9 cellular contexts compared by ENCODE assay signal in the genomic region with DNA sequence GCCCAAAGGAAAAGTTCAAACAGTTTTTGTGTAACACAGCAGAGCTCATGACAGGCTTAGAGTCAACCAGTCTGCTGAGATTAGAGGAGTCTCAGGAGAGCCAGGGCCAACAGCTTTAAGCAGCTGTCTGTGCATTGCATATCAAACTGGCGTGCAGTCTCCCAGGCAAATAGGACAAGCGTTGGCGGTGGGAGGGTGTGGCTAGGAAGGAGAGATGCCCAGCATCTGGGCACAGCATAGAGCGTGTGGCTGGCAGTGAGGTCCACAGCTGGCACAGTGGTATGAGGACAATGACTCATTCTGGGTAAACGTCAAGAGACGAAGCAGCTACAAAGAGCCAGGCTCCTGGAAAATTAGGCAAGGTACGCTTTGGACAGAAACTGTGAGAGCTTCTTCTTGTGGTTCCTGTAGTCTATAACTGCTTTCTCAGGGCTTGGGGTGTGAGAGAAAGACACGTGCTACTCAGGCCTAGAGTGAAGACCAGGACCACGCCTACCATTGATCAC. TPM values are rescaled to one million over a fixed set of nuclear protein-coding genes. Genes with fewer than 3 reads are reported as not detected.
DNase-seq lines count a peak whose midpoint lies in the region; ATAC-seq and TF ChIP-seq lines count a peak whose summit lies in the region.
"Had no signal": no experiment of that assay in that cellular context is flagged by ENCODE, and none has a peak within 500 bp of the region (broad histone marks: within the 10 kb centered on the region; RNA-seq: fewer than 3 reads in every experiment).

No MANE protein-coding gene starts in this region.

- H3K27me3 Mint-ChIP-seq in Calu3 (ENCODE audit: unreplicated experiment) (peaks cover 20% of the 10 kb centered on the region), chondrocyte (ENCODE audit: low read depth) (no peaks in the 10 kb centered on the region), natural killer cell (ENCODE audit: low read depth in 2 of 2) (no peaks in the 10 kb centered on the region)

- CTCF ChIA-PET in Calu3 (lab: Charles Lee) = interaction anchor here (0.6 to 1.2 kb wide), 2 partner anchors 28 to 37 kb away, joined by 3 read pairs; no protein-coding TSS in a partner anchor

- H3K36me3 Mint-ChIP-seq in Calu3 (ENCODE audit: insufficient read depth, unreplicated experiment) (no peaks in the 10 kb centered on the region), chondrocyte (ENCODE audit: low read depth) (peaks cover 2% of the 10 kb centered on the region), natural killer cell (peaks cover 8% of the 10 kb centered on the region)

- H3K4me3 Mint-ChIP-seq in Calu3 (ENCODE audit: low read depth, unreplicated experiment) (no peak overlapping the region), chondrocyte (ENCODE audit: unreplicated experiment) (no peak overlapping the region), natural killer cell (peak overlapping the region; percentile 63)

- no TSS peak for BruUV-seq in Calu3 (replicated peaks; lab: Mats Ljungman, UMichigan)

- intact Hi-C loops in Calu3 (cut with micrococcal nuclease; ENCODE audit: unreplicated experiment) (no loop called here), natural killer cell (cut with micrococcal nuclease) (loop anchor here (2.0 kb wide), 1 partner anchor 15 kb away; a partner anchor contains a TSS)

- DNase-seq in Calu3 (peak; percentile 16), NCI-H2171 treated with DMSO at 0.1 percent for 48 hours (lab: John Stamatoyannopoulos, UW) (peak; percentile 79), chondrocyte (ENCODE audit: low spot score) (peak; percentile 41), natural killer cell (no peak), NCI-H510A treated with DMSO at 0.1 percent for 48 hours (lab: John Stamatoyannopoulos, UW) (no peak), hepatic stellate cell (ENCODE audit: low spot score) (no peak), GM19238 (ENCODE audit: insufficient read length, low spot score) (no peak), cerebellar nuclear complex (lab: John Stamatoyannopoulos, UW) (no peak)

- peak; percentile 72 to 91 (median 89) for ATAC-seq in natural killer cell
- ATAC-seq: HCT116 had no signal

- H3K9me3 Mint-ChIP-seq in Calu3 (ENCODE audit: low read depth, unreplicated experiment) (no peaks in the 10 kb centered on the region), chondrocyte (ENCODE audit: low read depth) (peaks cover 4% of the 10 kb centered on the region), natural killer cell (no peaks in the 10 kb centered on the region)

- H3K27ac Mint-ChIP-seq in Calu3 (ENCODE audit: unreplicated experiment) (no peak overlapping the region), chondrocyte (ENCODE audit: unreplicated experiment) (no peak overlapping the region), natural killer cell (peak overlapping the region; percentile 90 to 97)

- peaks cover 13% of the 10 kb centered on the region for H3K4me1 Mint-ChIP-seq in Calu3 (ENCODE audit: low read depth, unreplicated experiment)
- peaks cover 5% of the 10 kb centered on the region for H3K4me1 Mint-ChIP-seq in chondrocyte (ENCODE audit: low read depth)
- peaks cover 82 to 93% of the 10 kb centered on the region in 2 donors for H3K4me1 Mint-ChIP-seq in natural killer cell

- TF ChIP-seq CTCF in Calu3 (IDR thresholded peaks at IDR 0.05; ENCODE audit: unreplicated experiment) = no peak
- no peak for TF ChIP-seq CTCF in chondrocyte (IDR thresholded peaks at IDR 0.05)
- TF ChIP-seq CTCF in natural killer cell (IDR thresholded peaks at IDR 0.05) = no peak

RNA-seq across cellular contexts. Expression of a gene that starts 14.8 kb away (rescaled TPM):
- total RNA-seq in Calu3 (2022) = not detected in 2 replicates
- 0.37 to 0.41 TPM in 2 of 3 replicates, not detected in the other for total RNA-seq in chondrocyte
- 1,000 to 10,000 TPM in 1 of 3 donors, 100 to 1,000 TPM in 2; 883 to 1,008 (median 954) TPM for total RNA-seq in natural killer cell

RNA-seq across cellular contexts. Expression of a gene that starts 58.6 kb away (rescaled TPM):
- 6.9 and 8.4 TPM in 2 replicates for total RNA-seq in Calu3 (2022)
- 8.8 to 11.6 TPM (median 10.0 TPM) in 3 replicates for total RNA-seq in chondrocyte
- 10 to 100 TPM; 13.4 to 20.9 (median 16.1) TPM for total RNA-seq in natural killer cell

Comparison
In these comparisons a context has a peak if more than half of its experiments do, and no peak if none do; other contexts are left out.
1. DNase-seq: peak in Calu3 (single experiment), NCI-H2171 treated with DMSO at 0.1 percent for 48 hours (single experiment) and chondrocyte (single experiment); none in natural killer cell (single experiment), NCI-H510A treated with DMSO at 0.1 percent for 48 hours (single experiment), hepatic stellate cell (single experiment), GM19238 (single experiment) and cerebellar nuclear complex (0 of 2).
2. H3K27ac Mint-ChIP-seq: peak in natural killer cell (2 of 2); none in Calu3 (single experiment) and chondrocyte (single experiment).
3. RNA of a gene that starts 14.8 kb away (total RNA-seq): 883 to 1,008 TPM in natural killer cell; 0.37 to 0.41 TPM in chondrocyte and not detected in Calu3; every median in the first group is over 100 times any median in the second.